Comparison of ENCODE assay signal across 20 cellular contexts in the genomic region with DNA sequence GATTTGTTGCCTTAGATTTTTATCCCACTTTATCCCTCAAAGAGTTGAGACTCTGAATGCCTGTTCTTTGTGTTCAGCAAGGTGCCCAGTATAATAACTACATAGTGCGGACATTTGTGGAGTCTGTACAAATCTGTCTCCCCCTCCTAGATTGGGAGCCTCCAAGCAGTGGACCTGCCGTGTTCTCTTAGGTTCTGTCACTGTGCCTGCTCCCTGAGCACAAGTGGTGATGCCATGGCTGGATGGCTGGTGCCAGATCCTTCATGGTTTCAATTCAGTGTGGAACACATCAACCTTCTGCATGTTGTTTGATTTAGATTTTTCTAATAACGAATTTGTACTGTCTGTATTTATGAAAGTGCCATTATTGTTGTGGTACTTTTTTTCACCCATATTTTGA.
A peak's percentile ranks its signal among the peaks of the same experiment; 100 is the strongest.
DNase-seq lines count a peak whose midpoint lies in the region; ATAC-seq and TF ChIP-seq lines count a peak whose summit lies in the region.
"Had no signal": no experiment of that assay in that cellular context is flagged by ENCODE, and none has a peak within 500 bp of the region (broad histone marks: within the 10 kb centered on the region; RNA-seq: fewer than 3 reads in every experiment).

No MANE protein-coding gene starts in this region.

- peak overlapping the region; percentile 44 for H3K4me3 Mint-ChIP-seq in WTC11
- H3K4me3 Mint-ChIP-seq: CD4-positive, CD25-positive, alpha-beta regulatory T cell had no signal

- no peak overlapping the region for H3K27ac Mint-ChIP-seq in WTC11
- H3K27ac Mint-ChIP-seq: CD4-positive, CD25-positive, alpha-beta regulatory T cell had no signal

- peaks cover 7% of the 10 kb centered on the region for H3K36me3 Mint-ChIP-seq in WTC11
- H3K36me3 Mint-ChIP-seq: CD4-positive, CD25-positive, alpha-beta regulatory T cell had no signal

- no peak overlapping the region for H3K9ac ChIP-seq in HUES6 (ENCODE audit: low read length)
- H3K9ac ChIP-seq in iPS-20b (ENCODE audit: low read depth, low read length): no peak overlapping the region

- H3K27me3 Mint-ChIP-seq in WTC11 (ENCODE audit: low read depth): peaks cover 91% of the 10 kb centered on the region
- H3K27me3 Mint-ChIP-seq: CD4-positive, CD25-positive, alpha-beta regulatory T cell had no signal

- peak; percentile 18; the same call in 1 of the 2 replicates for ATAC-seq in WTC11
- ATAC-seq: GM12878 had no signal

- H3K9me3 Mint-ChIP-seq in WTC11: no peaks in the 10 kb centered on the region

- H3K4me1 ChIP-seq in HUES6 (ENCODE audit: control insufficient read depth, insufficient read depth, low read length) (peaks cover 57% of the 10 kb centered on the region), iPS-20b (ENCODE audit: insufficient read depth, low read length) (peaks cover 35% of the 10 kb centered on the region)
- H3K4me1 ChIP-seq: Peyer's patch, SJSA1 had no signal

- peak overlapping the region; percentile 36 for H3K4me3 ChIP-seq in HUES6 (ENCODE audit: low read depth, low read length)
- peak overlapping the region; percentile 30 for H3K4me3 ChIP-seq in iPS-20b (ENCODE audit: low read length)
- H3K4me3 ChIP-seq in H7 (ENCODE audit: insufficient read depth, low read depth, low read length): no peak overlapping the region
- H3K4me3 ChIP-seq: GM12878, Peyer's patch, SJSA1 had no signal

- H3K36me3 ChIP-seq in HUES6 (ENCODE audit: control insufficient read depth, insufficient read depth, low read length) (no peaks in the 10 kb centered on the region), iPS-20b (ENCODE audit: insufficient read depth, low read depth, low read length) (no peaks in the 10 kb centered on the region), H7 (replicated peaks; ENCODE audit: control insufficient read depth, insufficient read depth, low read length) (no peaks in the 10 kb centered on the region)
- H3K36me3 ChIP-seq: Peyer's patch, SJSA1 had no signal

- CTCF ChIA-PET in WTC11 (lab: Charles Lee): interaction anchor here (0.8 to 1.6 kb wide), 4 partner anchors 162 to 598 kb away, joined by 3 to 7 read pairs (median 4); no protein-coding TSS in a partner anchor

- DNase-seq in WTC11 (ENCODE audit: low spot score): no peak
- DNase-seq in head of caudate nucleus: no peak
- no peak for DNase-seq in NCI-H2081 treated with DMSO at 0.1 percent for 48 hours (lab: John Stamatoyannopoulos, UW)
- DNase-seq in DMS114 treated with DMSO at 0.1 percent for 48 hours (lab: John Stamatoyannopoulos, UW; ENCODE audit: unreplicated experiment): no peak
- DNase-seq in H7: no peak
- DNase-seq: CD4-positive, CD25-positive, alpha-beta regulatory T cell; DMS79; GOT3; KBM-7; MM.1S; NCI-H1048; NCI-H1436; NCI-H187 treated with DMSO at 0.1 percent for 48 hours; NCI-H226; NCI-H524; Peyer's patch had no signal

- intact Hi-C loops in head of caudate nucleus (cut with DNase I): no loop called here

- H3K9me3 ChIP-seq in HUES6 (ENCODE audit: control insufficient read depth, insufficient read depth, low read depth, low read length) (no peaks in the 10 kb centered on the region), iPS-20b (ENCODE audit: insufficient read depth, low read depth, low read length) (no peaks in the 10 kb centered on the region)
- H3K9me3 ChIP-seq: Peyer's patch, SJSA1 had no signal

- peaks cover 59% of the 10 kb centered on the region for H3K4me1 Mint-ChIP-seq in WTC11

- no peak for TF ChIP-seq CTCF in WTC11 (IDR thresholded peaks at IDR 0.05)

- no peak overlapping the region for H3K27ac ChIP-seq in HUES6 (ENCODE audit: low read depth, low read length)
- H3K27ac ChIP-seq in iPS-20b (ENCODE audit: low read length): no peak overlapping the region
- H3K27ac ChIP-seq: Peyer's patch, SJSA1 had no signal

- POLR2A ChIA-PET in WTC11 (lab: Charles Lee): no interaction called here

- H3K27me3 ChIP-seq in HUES6 (ENCODE audit: control insufficient read depth, insufficient read depth, low read length): peaks cover 43% of the 10 kb centered on the region; the same call in 1 of the 2 replicates
- H3K27me3 ChIP-seq in iPS-20b (ENCODE audit: insufficient read depth, low read length): peaks cover 75% of the 10 kb centered on the region
- peaks cover 34% of the 10 kb centered on the region for H3K27me3 ChIP-seq in H7 (ENCODE audit: control insufficient read depth, insufficient read depth, low read length)
- H3K27me3 ChIP-seq: Peyer's patch, SJSA1 had no signal

TF ChIP-seq in WTC11, 78 proteins besides CTCF, POLR2A, EP300 and RAD21:
- TF ChIP-seq SMAD3 (CRISPR knock-in tag; IDR thresholded peaks at IDR 0.05; ENCODE audit: borderline replicate concordance) (no peak), ZNF232 (CRISPR knock-in tag; IDR thresholded peaks at IDR 0.05) (no peak), ZBTB21 (CRISPR knock-in tag; IDR thresholded peaks at IDR 0.05; ENCODE audit: borderline replicate concordance) (no peak), TEAD1 (CRISPR knock-in tag; IDR thresholded peaks at IDR 0.05) (no peak), CBFB (CRISPR knock-in tag; IDR thresholded peaks at IDR 0.05; ENCODE audit: low read depth) (no peak)
- TF ChIP-seq, protein P1, sequence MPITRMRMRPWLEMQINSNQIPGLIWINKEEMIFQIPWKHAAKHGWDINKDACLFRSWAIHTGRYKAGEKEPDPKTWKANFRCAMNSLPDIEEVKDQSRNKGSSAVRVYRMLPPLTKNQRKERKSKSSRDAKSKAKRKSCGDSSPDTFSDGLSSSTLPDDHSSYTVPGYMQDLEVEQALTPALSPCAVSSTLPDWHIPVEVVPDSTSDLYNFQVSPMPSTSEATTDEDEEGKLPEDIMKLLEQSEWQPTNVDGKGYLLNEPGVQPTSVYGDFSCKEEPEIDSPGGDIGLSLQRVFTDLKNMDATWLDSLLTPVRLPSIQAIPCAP (CRISPR knock-in tag; IDR thresholded peaks at IDR 0.05): no peak
- TF ChIP-seq, protein P2, sequence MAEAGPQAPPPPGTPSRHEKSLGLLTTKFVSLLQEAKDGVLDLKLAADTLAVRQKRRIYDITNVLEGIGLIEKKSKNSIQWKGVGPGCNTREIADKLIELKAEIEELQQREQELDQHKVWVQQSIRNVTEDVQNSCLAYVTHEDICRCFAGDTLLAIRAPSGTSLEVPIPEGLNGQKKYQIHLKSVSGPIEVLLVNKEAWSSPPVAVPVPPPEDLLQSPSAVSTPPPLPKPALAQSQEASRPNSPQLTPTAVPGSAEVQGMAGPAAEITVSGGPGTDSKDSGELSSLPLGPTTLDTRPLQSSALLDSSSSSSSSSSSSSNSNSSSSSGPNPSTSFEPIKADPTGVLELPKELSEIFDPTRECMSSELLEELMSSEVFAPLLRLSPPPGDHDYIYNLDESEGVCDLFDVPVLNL (CRISPR knock-in tag; IDR thresholded peaks at IDR 0.05; ENCODE audit: borderline replicate concordance, low read depth): no peak
- TF ChIP-seq, protein P3, sequence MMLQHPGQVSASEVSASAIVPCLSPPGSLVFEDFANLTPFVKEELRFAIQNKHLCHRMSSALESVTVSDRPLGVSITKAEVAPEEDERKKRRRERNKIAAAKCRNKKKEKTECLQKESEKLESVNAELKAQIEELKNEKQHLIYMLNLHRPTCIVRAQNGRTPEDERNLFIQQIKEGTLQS (CRISPR knock-in tag; conservative IDR thresholded peaks at IDR 0.05): no peak
- TF ChIP-seq, protein P4, sequence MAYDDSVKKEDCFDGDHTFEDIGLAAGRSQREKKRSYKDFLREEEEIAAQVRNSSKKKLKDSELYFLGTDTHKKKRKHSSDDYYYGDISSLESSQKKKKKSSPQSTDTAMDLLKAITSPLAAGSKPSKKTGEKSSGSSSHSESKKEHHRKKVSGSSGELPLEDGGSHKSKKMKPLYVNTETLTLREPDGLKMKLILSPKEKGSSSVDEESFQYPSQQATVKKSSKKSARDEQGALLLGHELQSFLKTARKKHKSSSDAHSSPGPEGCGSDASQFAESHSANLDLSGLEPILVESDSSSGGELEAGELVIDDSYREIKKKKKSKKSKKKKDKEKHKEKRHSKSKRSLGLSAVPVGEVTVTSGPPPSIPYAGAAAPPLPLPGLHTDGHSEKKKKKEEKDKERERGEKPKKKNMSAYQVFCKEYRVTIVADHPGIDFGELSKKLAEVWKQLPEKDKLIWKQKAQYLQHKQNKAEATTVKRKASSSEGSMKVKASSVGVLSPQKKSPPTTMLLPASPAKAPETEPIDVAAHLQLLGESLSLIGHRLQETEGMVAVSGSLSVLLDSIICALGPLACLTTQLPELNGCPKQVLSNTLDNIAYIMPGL (CRISPR knock-in tag; IDR thresholded peaks at IDR 0.05): no peak
